ENCODE assay signal across 9 cellular contexts in genomic region chr9:90078988-90079457, GRCh38.
"Had no signal": no experiment of that assay in that cellular context is flagged by ENCODE, and none has a peak within 500 bp of the region (broad histone marks: within the 10 kb centered on the region; RNA-seq: fewer than 3 reads in every experiment).

No MANE protein-coding gene starts in this region.

- H3K36me3 Mint-ChIP-seq: naive thymus-derived CD8-positive, alpha-beta T cell had no signal

- ATAC-seq: naive thymus-derived CD8-positive, alpha-beta T cell had no signal

- H3K9me3 Mint-ChIP-seq: activated CD4-positive, alpha-beta T cell treated with anti-CD3 and anti-CD28 coated beads, Interleukin-2, amount 10 ng/mL, durations not matched to agents 7 days and 5 days; naive thymus-derived CD8-positive, alpha-beta T cell; T-helper 1 cell treated with Interleukin-12 subunit alpha and Interleukin-12 subunit beta and Interleukin-4 antibody, amounts not matched to agents 30 μg/mL and 1 μg/mL, for 36 hours had no signal

- H3K27ac Mint-ChIP-seq: activated CD4-positive, alpha-beta T cell treated with anti-CD3 and anti-CD28 coated beads, Interleukin-2, amount 10 ng/mL, durations not matched to agents 7 days and 5 days; naive thymus-derived CD8-positive, alpha-beta T cell; progenitor cell of endocrine pancreas; T-helper 1 cell treated with Interleukin-12 subunit alpha and Interleukin-12 subunit beta and Interleukin-4 antibody, amounts not matched to agents 30 μg/mL and 1 μg/mL, for 36 hours had no signal

- DNase-seq: activated CD4-positive, alpha-beta T cell treated with anti-CD3 and anti-CD28 coated beads, Interleukin-2, amount 10 ng/mL, durations not matched to agents 7 days and 5 days; activated effector memory CD4-positive, alpha-beta T cell treated with anti-CD3 and anti-CD28 coated beads, Interleukin-2, amount 50 U/mL, for 16 hours; naive thymus-derived CD8-positive, alpha-beta T cell; right lobe of liver; spleen; stimulated activated CD4-positive, alpha-beta T cell treated with anti-CD3 and anti-CD28 coated beads, Interleukin-1b, Interleukin-23, amount 100 ng/mL, for 48 hours; stomach had no signal

- H3K4me3 Mint-ChIP-seq: activated CD4-positive, alpha-beta T cell treated with anti-CD3 and anti-CD28 coated beads, Interleukin-2, amount 10 ng/mL, durations not matched to agents 7 days and 5 days; naive thymus-derived CD8-positive, alpha-beta T cell; T-helper 1 cell treated with Interleukin-12 subunit alpha and Interleukin-12 subunit beta and Interleukin-4 antibody, amounts not matched to agents 30 μg/mL and 1 μg/mL, for 36 hours had no signal
